In the genomic region with DNA sequence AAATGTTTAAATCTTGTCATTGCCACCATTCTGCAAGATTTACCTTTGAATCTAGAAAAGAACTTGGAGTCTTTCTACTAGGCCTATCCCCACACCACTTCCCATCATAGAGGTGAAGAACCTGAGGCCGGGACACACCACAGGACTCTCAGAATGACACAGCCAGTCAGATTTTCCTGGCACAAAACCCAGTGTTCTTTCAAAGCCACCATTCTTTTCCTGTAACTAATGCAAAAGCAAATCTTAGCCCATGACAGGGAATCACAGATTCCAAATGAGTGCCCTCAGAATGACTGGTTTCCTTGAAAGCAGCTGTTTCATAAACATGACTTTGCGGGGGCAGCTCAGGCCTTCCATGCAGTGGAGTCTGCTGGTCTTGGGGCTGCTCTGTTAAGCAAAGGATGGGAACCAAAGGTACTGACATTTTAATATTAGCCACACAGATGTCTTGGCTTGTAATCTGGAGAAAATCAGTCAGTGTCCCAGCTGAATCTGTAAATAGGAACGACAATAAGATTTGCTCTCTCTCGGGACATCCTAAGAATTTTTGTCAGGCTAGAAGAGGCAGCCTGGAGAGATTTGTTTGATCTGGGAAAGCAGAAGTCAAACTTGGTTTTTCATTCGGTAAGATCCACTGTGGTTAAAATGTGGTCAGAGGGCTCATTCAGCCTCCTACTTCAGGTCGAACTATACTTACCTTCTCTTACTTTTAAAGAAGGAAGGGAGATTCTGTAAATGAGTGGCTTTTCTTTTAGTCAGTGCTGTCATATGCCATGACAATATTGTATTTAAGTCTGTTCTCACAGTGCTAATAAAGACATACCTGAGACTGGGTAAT, we compare ENCODE assay signal across 8 cellular contexts.
DNase-seq lines count a peak whose midpoint lies in the region; ATAC-seq and TF ChIP-seq lines count a peak whose summit lies in the region.

No MANE protein-coding gene starts in this region.

- H3K4me1 ChIP-seq in tibial artery (peaks cover 0 to 12% (median 3%) of the 10 kb centered on the region in 4 donors), vagina (no peaks in the 10 kb centered on the region)

- H3K27ac Mint-ChIP-seq in activated T-cell treated with anti-CD3 and anti-CD28 coated beads, Interleukin-2, amount 50 U/mL, for 24 hours = peak overlapping the region; percentile 97
- peak overlapping the region; percentile 92 for H3K27ac Mint-ChIP-seq in activated T-helper 17 cell treated with anti-CD3 and anti-CD28 coated beads, Interleukin-2, amount 50 U/mL, for 72 hours

- H3K4me3 Mint-ChIP-seq in activated T-cell treated with anti-CD3 and anti-CD28 coated beads, Interleukin-2, amount 50 U/mL, for 24 hours = peak overlapping the region; percentile 49
- H3K4me3 Mint-ChIP-seq in activated T-helper 17 cell treated with anti-CD3 and anti-CD28 coated beads, Interleukin-2, amount 50 U/mL, for 72 hours = peak overlapping the region; percentile 61

- H3K27me3 ChIP-seq in tibial artery = no peaks in the 10 kb centered on the region
- no peaks in the 10 kb centered on the region for H3K27me3 ChIP-seq in vagina

- peaks cover 2% of the 10 kb centered on the region for H3K27me3 Mint-ChIP-seq in activated T-cell treated with anti-CD3 and anti-CD28 coated beads, Interleukin-2, amount 50 U/mL, for 24 hours
- H3K27me3 Mint-ChIP-seq in activated T-helper 17 cell treated with anti-CD3 and anti-CD28 coated beads, Interleukin-2, amount 50 U/mL, for 72 hours = peaks cover 5% of the 10 kb centered on the region

- no peaks in the 10 kb centered on the region for H3K36me3 Mint-ChIP-seq in activated T-cell treated with anti-CD3 and anti-CD28 coated beads, Interleukin-2, amount 50 U/mL, for 24 hours (ENCODE audit: low read depth)
- H3K36me3 Mint-ChIP-seq in activated T-helper 17 cell treated with anti-CD3 and anti-CD28 coated beads, Interleukin-2, amount 50 U/mL, for 72 hours (ENCODE audit: low read depth) = peaks cover 6% of the 10 kb centered on the region

- no peak overlapping the region for H3K27ac ChIP-seq in tibial artery
- no peak overlapping the region for H3K27ac ChIP-seq in vagina

- no peak overlapping the region for H3K4me3 ChIP-seq in tibial artery
- H3K4me3 ChIP-seq in vagina = no peak overlapping the region

- no peak for DNase-seq in activated T-cell treated with anti-CD3 and anti-CD28 coated beads, Interleukin-2, amount 50 U/mL, for 24 hours
- DNase-seq in activated T-cell treated with anti-CD3 and anti-CD28 coated beads, Interleukin-2, amount 50 U/mL, for 1 hour = no peak
- DNase-seq in stimulated activated CD4-positive, alpha-beta T cell treated with anti-CD3 and anti-CD28 coated beads, TNF-alpha, amount 100 ng/mL, for 48 hours (ENCODE audit: low read depth in 3 of 3) = peak in 2 of 3 donors; percentile 43 to 56
- DNase-seq in NCI-H1436 treated with DMSO at 0.1 percent for 48 hours (lab: John Stamatoyannopoulos, UW) (no peak), tibial artery (no peak), vagina (ENCODE audit: extremely low spot score in 2 of 2) (no peak)

- H3K36me3 ChIP-seq in tibial artery = no peaks in the 10 kb centered on the region
- H3K36me3 ChIP-seq in vagina = no peaks in the 10 kb centered on the region

- TF ChIP-seq CTCF in tibial artery (IDR thresholded peaks at IDR 0.05) = no peak
- TF ChIP-seq CTCF in vagina (IDR thresholded peaks at IDR 0.05) = no peak

- intact Hi-C loops in tibial artery (cut with DNase I; ENCODE audit: low total_unique reads) = no loop called here
- intact Hi-C loops in vagina (cut with DNase I) = no loop called here

- TF ChIP-seq POLR2A in vagina (IDR thresholded peaks at IDR 0.05) = no peak

- peak; percentile 77 for ATAC-seq in HG03095 (IDR thresholded peaks at IDR 0.05; ENCODE audit: unreplicated experiment)
- ATAC-seq in activated T-helper 17 cell treated with anti-CD3 and anti-CD28 coated beads, Interleukin-2, amount 50 U/mL, for 72 hours (replicated peaks) = peak; percentile 74

- H3K9me3 ChIP-seq in tibial artery = no peaks in the 10 kb centered on the region
- H3K9me3 ChIP-seq in vagina = no peaks in the 10 kb centered on the region

- no peaks in the 10 kb centered on the region for H3K9me3 Mint-ChIP-seq in activated T-cell treated with anti-CD3 and anti-CD28 coated beads, Interleukin-2, amount 50 U/mL, for 24 hours
- H3K9me3 Mint-ChIP-seq in activated T-helper 17 cell treated with anti-CD3 and anti-CD28 coated beads, Interleukin-2, amount 50 U/mL, for 72 hours = no peaks in the 10 kb centered on the region

- peaks cover 30% of the 10 kb centered on the region for H3K4me1 Mint-ChIP-seq in activated T-cell treated with anti-CD3 and anti-CD28 coated beads, Interleukin-2, amount 50 U/mL, for 24 hours (ENCODE audit: low read depth)
- peaks cover 24% of the 10 kb centered on the region for H3K4me1 Mint-ChIP-seq in activated T-helper 17 cell treated with anti-CD3 and anti-CD28 coated beads, Interleukin-2, amount 50 U/mL, for 72 hours

Comparison
In these comparisons a context has a peak if more than half of its experiments do, and no peak if none do; other contexts are left out.
1. DNase-seq: peak in stimulated activated CD4-positive, alpha-beta T cell treated with anti-CD3 and anti-CD28 coated beads, TNF-alpha, amount 100 ng/mL, for 48 hours (2 of 3); none in activated T-cell treated with anti-CD3 and anti-CD28 coated beads, Interleukin-2, amount 50 U/mL, for 24 hours (single experiment), activated T-cell treated with anti-CD3 and anti-CD28 coated beads, Interleukin-2, amount 50 U/mL, for 1 hour (single experiment), NCI-H1436 treated with DMSO at 0.1 percent for 48 hours (single experiment), tibial artery (0 of 2) and vagina (0 of 2).